1 cellular context compared by ENCODE assay signal in genomic region chr17:15258113-15258512, GRCh38.
TF ChIP-seq lines count a peak whose summit lies in the region.

No MANE protein-coding gene starts in this region.

TF ChIP-seq in IMR-90, 13 proteins besides CTCF, POLR2A, EP300 and RAD21 (continued from another document):
- TF ChIP-seq USF2 (IDR thresholded peaks at IDR 0.05; ENCODE audit: low read depth, low read length), result no peak
- TF ChIP-seq SMC3 (IDR thresholded peaks at IDR 0.05; ENCODE audit: low read depth, low read length), result no peak
- TF ChIP-seq CHD1 (IDR thresholded peaks at IDR 0.05; ENCODE audit: low read depth, low read length), result no peak
- no peak for TF ChIP-seq MAFK (IDR thresholded peaks at IDR 0.05; ENCODE audit: low read depth, low read length)
- no peak for TF ChIP-seq NFE2L2 (IDR thresholded peaks at IDR 0.05; ENCODE audit: low read depth, low read length)
- no peak for TF ChIP-seq BHLHE40 (IDR thresholded peaks at IDR 0.05; ENCODE audit: low read depth, low read length)
